Comparison of ENCODE assay signal across 9 cellular contexts in the genomic region with DNA sequence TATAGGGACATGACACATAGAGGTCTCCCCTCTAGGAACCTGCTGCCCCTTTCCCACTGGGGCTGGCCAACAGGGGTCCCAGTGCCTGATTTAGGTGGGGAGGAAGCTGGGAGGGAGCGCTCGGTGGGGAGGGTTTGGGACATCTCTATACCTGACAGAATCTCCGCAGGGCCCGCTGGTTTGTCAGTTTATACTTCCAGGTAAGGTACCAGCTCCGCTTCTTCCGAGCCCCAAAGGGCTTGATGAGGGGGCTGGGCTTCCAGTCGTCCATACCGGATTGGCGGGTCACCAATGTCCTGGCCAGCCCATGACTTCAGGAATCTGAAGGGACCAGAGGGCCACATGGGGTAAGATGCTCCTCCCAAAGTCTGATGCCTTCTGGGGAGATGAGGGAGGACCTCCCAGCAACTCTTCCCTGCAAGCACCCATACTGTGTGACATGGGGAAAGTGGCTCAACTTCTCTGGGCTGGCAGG. TPM values are rescaled to one million over a fixed set of nuclear protein-coding genes. Genes with fewer than 3 reads are reported as not detected.
A peak's percentile ranks its signal among the peaks of the same experiment; 100 is the strongest.
DNase-seq lines count a peak whose midpoint lies in the region; ATAC-seq, FAIRE-seq and TF ChIP-seq lines count a peak whose summit lies in the region.
"Had no signal": no experiment of that assay in that cellular context is flagged by ENCODE, and none has a peak within 500 bp of the region (broad histone marks: within the 10 kb centered on the region; RNA-seq: fewer than 3 reads in every experiment).

No MANE protein-coding gene starts in this region.

- H3K4me2 ChIP-seq in astrocyte (ENCODE audit: low read length): peak overlapping the region; percentile 92

- TF ChIP-seq POLR2A in upper lobe of left lung (IDR thresholded peaks at IDR 0.05): no peak

- ATAC-seq in upper lobe of left lung (ENCODE audit: low FRiP score in 2 of 2) (peak in 1 of 2 donors; percentile 2), HG02970 (IDR thresholded peaks at IDR 0.05; ENCODE audit: low FRiP score, unreplicated experiment) (no peak), HG03565 (IDR thresholded peaks at IDR 0.05; ENCODE audit: unreplicated experiment) (no peak)

- TF ChIP-seq CTCF in astrocyte (IDR thresholded peaks at IDR 0.05; ENCODE audit: insufficient read depth, low read depth, low read length) (no peak), liver (IDR thresholded peaks at IDR 0.05; ENCODE audit: low read depth, low read length, missing input control) (no peak), upper lobe of left lung (IDR thresholded peaks at IDR 0.05) (no peak)

- H3K4me3 Mint-ChIP-seq in activated T-cell treated with anti-CD3 and anti-CD28 coated beads, Interleukin-2, amount 50 U/mL, for 24 hours: peak overlapping the region; percentile 88
- H3K4me3 Mint-ChIP-seq in astrocyte (ENCODE audit: unreplicated experiment): peak overlapping the region; percentile 90

- H3K27ac ChIP-seq in astrocyte (ENCODE audit: low read depth, low read length) (peak overlapping the region; percentile 32), liver (ENCODE audit: low read depth in 1 of 2, low read length in 2 of 2) (peak overlapping the region; percentile 49 to 72), upper lobe of left lung (peak overlapping the region; percentile 54 to 91 (median 78))

- no peak for TF ChIP-seq EP300 in upper lobe of left lung (IDR thresholded peaks at IDR 0.05)

- H3K4me1 ChIP-seq in astrocyte (ENCODE audit: insufficient read depth, low read length): peaks cover 14% of the 10 kb centered on the region
- peaks cover 2 to 39% (median 24%) of the 10 kb centered on the region in 4 donors for H3K4me1 ChIP-seq in liver (ENCODE audit: control insufficient read depth in 4 of 4, insufficient read depth in 4 of 4, low read length in 3 of 4)
- H3K4me1 ChIP-seq in upper lobe of left lung: peaks cover 17 to 34% (median 20%) of the 10 kb centered on the region in 4 donors

- peaks cover 15% of the 10 kb centered on the region for H3K79me2 ChIP-seq in astrocyte (ENCODE audit: insufficient read depth, low read length)

- H3K27me3 ChIP-seq in astrocyte (ENCODE audit: insufficient read depth, low read length) (no peaks in the 10 kb centered on the region), liver (ENCODE audit: control insufficient read depth in 4 of 4, insufficient read depth in 4 of 4, low read length in 3 of 4) (no peaks in the 10 kb centered on the region), upper lobe of left lung (no peaks in the 10 kb centered on the region)

- H3K4me1 Mint-ChIP-seq in activated T-cell treated with anti-CD3 and anti-CD28 coated beads, Interleukin-2, amount 50 U/mL, for 24 hours (ENCODE audit: low read depth): peaks cover 24% of the 10 kb centered on the region
- H3K4me1 Mint-ChIP-seq in astrocyte (ENCODE audit: low read depth, unreplicated experiment): no peaks in the 10 kb centered on the region

- peak overlapping the region; percentile 74 for H2AFZ ChIP-seq in astrocyte (ENCODE audit: low read depth, low read length)

- H3K9ac ChIP-seq in astrocyte (ENCODE audit: low read length): peak overlapping the region; percentile 91
- peak overlapping the region; percentile 68 to 99 for H3K9ac ChIP-seq in liver (ENCODE audit: low read depth in 1 of 2, low read length in 2 of 2)

- H3K27me3 Mint-ChIP-seq in activated T-cell treated with anti-CD3 and anti-CD28 coated beads, Interleukin-2, amount 50 U/mL, for 24 hours: no peaks in the 10 kb centered on the region
- no peaks in the 10 kb centered on the region for H3K27me3 Mint-ChIP-seq in astrocyte (ENCODE audit: low read depth, unreplicated experiment)

- WGBS in liver: 56% methylated on average over 9 of the region's 9 CpGs
- 67% methylated on average over 5 to 9 of the region's 9 CpGs for WGBS in upper lobe of left lung, 2 donors

- no peaks in the 10 kb centered on the region for H3K9me3 ChIP-seq in astrocyte (ENCODE audit: insufficient read depth, low read depth, low read length)
- no peaks in the 10 kb centered on the region for H3K9me3 ChIP-seq in liver (ENCODE audit: control insufficient read depth in 4 of 4, low read length in 3 of 4)
- H3K9me3 ChIP-seq in upper lobe of left lung: no peaks in the 10 kb centered on the region

- H3K36me3 Mint-ChIP-seq in activated T-cell treated with anti-CD3 and anti-CD28 coated beads, Interleukin-2, amount 50 U/mL, for 24 hours (ENCODE audit: low read depth): peaks cover 51% of the 10 kb centered on the region
- H3K36me3 Mint-ChIP-seq in astrocyte (ENCODE audit: low read depth, unreplicated experiment): peaks cover 13% of the 10 kb centered on the region

- peak overlapping the region; percentile 92 for H3K27ac Mint-ChIP-seq in activated T-cell treated with anti-CD3 and anti-CD28 coated beads, Interleukin-2, amount 50 U/mL, for 24 hours
- peak overlapping the region; percentile 47 for H3K27ac Mint-ChIP-seq in astrocyte (ENCODE audit: unreplicated experiment)

- H3K4me3 ChIP-seq in astrocyte (ENCODE audit: insufficient read depth, low read depth, low read length) (peak overlapping the region; percentile 81), liver (ENCODE audit: low read depth in 1 of 3, low read length in 3 of 3) (peak overlapping the region; percentile 70 to 96 (median 72)), upper lobe of left lung (peak overlapping the region; percentile 75 to 87 (median 80))

- no peak for DNase-seq in activated T-cell treated with anti-CD3 and anti-CD28 coated beads, Interleukin-2, amount 50 U/mL, for 24 hours
- DNase-seq in activated T-cell treated with anti-CD3 and anti-CD28 coated beads, Interleukin-2, amount 50 U/mL, for 48 hours: no peak
- DNase-seq in astrocyte (ENCODE audit: low read depth) (no peak), upper lobe of left lung (no peak), NCI-H187 treated with DMSO at 0.1 percent for 48 hours (lab: John Stamatoyannopoulos, UW) (no peak)

- no peaks in the 10 kb centered on the region for H3K9me3 Mint-ChIP-seq in activated T-cell treated with anti-CD3 and anti-CD28 coated beads, Interleukin-2, amount 50 U/mL, for 24 hours
- H3K9me3 Mint-ChIP-seq in astrocyte (ENCODE audit: unreplicated experiment): no peaks in the 10 kb centered on the region

- H4K20me1 ChIP-seq in astrocyte (ENCODE audit: insufficient read depth, low read length): no peaks in the 10 kb centered on the region

- TF ChIP-seq RAD21 in liver (IDR thresholded peaks at IDR 0.05): no peak

- H3K36me3 ChIP-seq in astrocyte (ENCODE audit: insufficient read depth, low read length) (no peaks in the 10 kb centered on the region), liver (ENCODE audit: control insufficient read depth in 4 of 4, insufficient read depth in 3 of 4, low read depth in 1 of 4, low read length in 3 of 4) (peaks cover 7 to 20% (median 16%) of the 10 kb centered on the region in 4 donors), upper lobe of left lung (peaks cover 5 to 34% (median 25%) of the 10 kb centered on the region in 4 donors)

- FAIRE-seq in astrocyte (lab: Jason Lieb, UNC): no peak
- FAIRE-seq: G401.6 had no signal

TF ChIP-seq in liver, 16 proteins besides CTCF, POLR2A, EP300 and RAD21 (continues in another document):
- TF ChIP-seq FOXA1 (IDR thresholded peaks at IDR 0.05) (no peak), EGR1 (IDR thresholded peaks at IDR 0.05; ENCODE audit: low read depth in 2 of 2) (no peak), JUND (IDR thresholded peaks at IDR 0.05) (no peak), HNF4A (conservative IDR thresholded peaks at IDR 0.05) (no peak), HNF4G (IDR thresholded peaks at IDR 0.05) (no peak), RXRA (IDR thresholded peaks at IDR 0.05) (no peak), TAF1 (conservative IDR thresholded peaks at IDR 0.05) (no peak), YY1 (IDR thresholded peaks at IDR 0.05) (no peak), SP1 (IDR thresholded peaks at IDR 0.05) (no peak)
- TF ChIP-seq, protein P1, sequence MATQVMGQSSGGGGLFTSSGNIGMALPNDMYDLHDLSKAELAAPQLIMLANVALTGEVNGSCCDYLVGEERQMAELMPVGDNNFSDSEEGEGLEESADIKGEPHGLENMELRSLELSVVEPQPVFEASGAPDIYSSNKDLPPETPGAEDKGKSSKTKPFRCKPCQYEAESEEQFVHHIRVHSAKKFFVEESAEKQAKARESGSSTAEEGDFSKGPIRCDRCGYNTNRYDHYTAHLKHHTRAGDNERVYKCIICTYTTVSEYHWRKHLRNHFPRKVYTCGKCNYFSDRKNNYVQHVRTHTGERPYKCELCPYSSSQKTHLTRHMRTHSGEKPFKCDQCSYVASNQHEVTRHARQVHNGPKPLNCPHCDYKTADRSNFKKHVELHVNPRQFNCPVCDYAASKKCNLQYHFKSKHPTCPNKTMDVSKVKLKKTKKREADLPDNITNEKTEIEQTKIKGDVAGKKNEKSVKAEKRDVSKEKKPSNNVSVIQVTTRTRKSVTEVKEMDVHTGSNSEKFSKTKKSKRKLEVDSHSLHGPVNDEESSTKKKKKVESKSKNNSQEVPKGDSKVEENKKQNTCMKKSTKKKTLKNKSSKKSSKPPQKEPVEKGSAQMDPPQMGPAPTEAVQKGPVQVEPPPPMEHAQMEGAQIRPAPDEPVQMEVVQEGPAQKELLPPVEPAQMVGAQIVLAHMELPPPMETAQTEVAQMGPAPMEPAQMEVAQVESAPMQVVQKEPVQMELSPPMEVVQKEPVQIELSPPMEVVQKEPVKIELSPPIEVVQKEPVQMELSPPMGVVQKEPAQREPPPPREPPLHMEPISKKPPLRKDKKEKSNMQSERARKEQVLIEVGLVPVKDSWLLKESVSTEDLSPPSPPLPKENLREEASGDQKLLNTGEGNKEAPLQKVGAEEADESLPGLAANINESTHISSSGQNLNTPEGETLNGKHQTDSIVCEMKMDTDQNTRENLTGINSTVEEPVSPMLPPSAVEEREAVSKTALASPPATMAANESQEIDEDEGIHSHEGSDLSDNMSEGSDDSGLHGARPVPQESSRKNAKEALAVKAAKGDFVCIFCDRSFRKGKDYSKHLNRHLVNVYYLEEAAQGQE (IDR thresholded peaks at IDR 0.05): no peak

RNA-seq across cellular contexts. Expression of a gene that starts 0.6 kb away (rescaled TPM):
- total RNA-seq in astrocyte: 55.1 and 57.8 TPM in 2 replicates
- total RNA-seq in liver: 10 to 100 TPM; 10.3 to 32.0 TPM
- 10 to 100 TPM; 30.7 to 31.4 TPM for polyA plus RNA-seq in liver
- total RNA-seq in upper lobe of left lung: 10 to 100 TPM; 37.7 to 66.7 (median 47.5) TPM

RNA-seq across cellular contexts. Expression of a gene that starts 5.5 kb away (rescaled TPM):
- total RNA-seq in astrocyte (1.3 and 1.7 TPM in 2 replicates), liver (under 1 TPM; 0.09 to 0.50 TPM), upper lobe of left lung (1 to 10 TPM in 5 of 6 donors, under 1 TPM in 1; 0.61 to 5.2 (median 2.8) TPM)
- polyA plus RNA-seq in liver: under 1 TPM in 1 of 2 donors, not detected in 1; 0.08 TPM

RNA-seq across cellular contexts. Expression of a gene that starts 21.3 kb away (rescaled TPM):
- total RNA-seq in astrocyte (not detected in 2 replicates), liver (not detected), upper lobe of left lung (not detected)
- not detected for polyA plus RNA-seq in liver

RNA-seq across cellular contexts. Expression of a gene that starts 22.7 kb away (rescaled TPM):
- 1.7 and 2.2 TPM in 2 replicates for total RNA-seq in astrocyte
- total RNA-seq in liver: 1 to 10 TPM in 1 of 2 donors, under 1 TPM in 1; 0.33 to 2.4 TPM
- polyA plus RNA-seq in liver: 1 to 10 TPM; 1.7 to 7.0 TPM
- 100 to 1,000 TPM in 1 of 6 donors, 10 to 100 TPM in 5; 12.2 to 109 (median 31.2) TPM for total RNA-seq in upper lobe of left lung

RNA-seq across cellular contexts. Expression of a gene that starts 50.0 kb away (rescaled TPM):
- 1.9 and 2.4 TPM in 2 replicates for total RNA-seq in astrocyte
- total RNA-seq in liver: 1 to 10 TPM in 1 of 2 donors, under 1 TPM in 1; 0.08 to 8.8 TPM
- under 1 TPM; 0.35 to 0.68 TPM for polyA plus RNA-seq in liver
- total RNA-seq in upper lobe of left lung: 1 to 10 TPM in 3 of 6 donors, under 1 TPM in 1, not detected in 2; 0.78 to 2.4 (median 1.6) TPM
